Comparison of ENCODE assay signal across 1 cellular context in the genomic region with DNA sequence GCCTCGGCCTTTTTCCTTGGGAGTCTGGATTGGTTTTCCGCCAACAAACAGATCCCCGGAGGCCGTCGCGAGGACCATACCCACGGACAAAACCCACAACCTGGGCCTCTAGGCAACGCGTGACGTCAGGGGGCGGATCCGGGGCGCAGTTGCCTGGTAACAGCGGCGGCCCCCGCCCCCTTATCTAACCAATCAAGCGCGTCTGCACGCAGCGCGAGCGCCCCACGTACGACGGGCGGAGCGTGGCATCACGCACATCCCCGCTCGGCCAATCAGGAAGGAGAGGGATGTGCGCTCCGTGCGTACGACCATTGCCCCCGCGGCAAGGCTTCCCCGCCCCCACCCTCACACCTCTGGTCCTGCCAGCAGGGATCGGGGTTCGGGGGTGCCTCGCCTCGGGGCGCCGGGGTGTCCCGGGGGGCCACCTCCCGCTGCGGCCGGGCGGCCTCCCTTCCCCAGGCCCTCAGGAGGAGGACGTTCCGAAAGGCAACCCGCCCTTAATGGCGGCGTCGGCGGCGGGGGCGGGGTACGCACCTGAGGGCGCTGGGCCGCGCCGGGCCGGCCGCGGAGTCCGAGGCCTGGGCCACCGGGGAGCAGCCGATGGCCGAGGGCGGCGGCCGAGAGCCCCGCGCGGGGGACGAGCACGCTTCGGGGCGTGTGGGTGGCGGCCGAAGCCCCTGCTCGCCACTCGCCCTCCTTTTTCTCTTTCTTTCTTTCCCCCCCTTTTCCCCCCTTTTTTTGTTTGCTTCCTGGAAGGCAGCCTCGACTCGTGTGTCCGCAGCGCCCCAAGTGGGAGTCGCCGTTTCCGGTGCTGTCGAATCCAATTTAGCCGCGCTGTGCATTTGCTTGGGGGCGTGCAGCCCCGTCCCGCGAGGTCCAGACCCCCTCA.
A peak's percentile ranks its signal among the peaks of the same experiment; 100 is the strongest.
TF ChIP-seq lines count a peak whose summit lies in the region.

TSS of gene GTF2IRD2 (minus strand) at position 773 of the 889 bp plus-strand sequence. CDS start 15,227 bp downstream, outside the sequence.

TF ChIP-seq in A549, 52 proteins besides CTCF, POLR2A, EP300 and RAD21 (continued from another document):
- 0 out of 2 replicates have a peak, but pooled peaks have one; percentile 22 for TF ChIP-seq MAX (IDR thresholded peaks at IDR 0.05)
